ENCODE assay signal across 13 cellular contexts in genomic region chr1:230877139-230877923, GRCh38. TPM values are rescaled to one million over a fixed set of nuclear protein-coding genes. Genes with fewer than 3 reads are reported as not detected.
DNase-seq lines count a peak whose midpoint lies in the region; ATAC-seq and TF ChIP-seq lines count a peak whose summit lies in the region.
"Had no signal": no experiment of that assay in that cellular context is flagged by ENCODE, and none has a peak within 500 bp of the region (broad histone marks: within the 10 kb centered on the region; RNA-seq: fewer than 3 reads in every experiment).

No MANE protein-coding gene starts in this region.

- no peak for ATAC-seq in HG03025 (IDR thresholded peaks at IDR 0.05; ENCODE audit: low FRiP score, unreplicated experiment)

- TF ChIP-seq CTCF in HFFc6 (IDR thresholded peaks at IDR 0.05) (no peak), cardiac fibroblast (IDR thresholded peaks at IDR 0.05; ENCODE audit: low read depth, low read length) (no peak), mesothelial cell of epicardium (IDR thresholded peaks at IDR 0.05; ENCODE audit: unreplicated experiment) (no peak)

- H3K9me3 Mint-ChIP-seq in HFFc6 (no peaks in the 10 kb centered on the region), mesothelial cell of epicardium (no peaks in the 10 kb centered on the region)

- H3K4me3 Mint-ChIP-seq in HFFc6 (no peak overlapping the region), mesothelial cell of epicardium (no peak overlapping the region)

- H3K36me3 Mint-ChIP-seq in HFFc6 (ENCODE audit: low read depth) (no peaks in the 10 kb centered on the region), mesothelial cell of epicardium (peaks cover 4% of the 10 kb centered on the region)

- DNase-seq in Daoy (ENCODE audit: low read depth) = peak; percentile 53
- peak; percentile 52 for DNase-seq in HFFc6
- peak; percentile 59 to 67 for DNase-seq in cardiac fibroblast (ENCODE audit: low read depth in 2 of 2)
- no peak for DNase-seq in mesothelial cell of epicardium (ENCODE audit: low spot score in 2 of 2, unreplicated experiment in 2 of 2)
- DNase-seq in SIG-M5 treated with dmso at 0.1 percent for 504 hours (lab: John Stamatoyannopoulos, UW; ENCODE audit: unreplicated experiment) = no peak
- no peak for DNase-seq in activated T-cell treated with anti-CD3 and anti-CD28 coated beads for 4 hours
- DNase-seq in activated naive CD4-positive, alpha-beta T cell treated with anti-CD3 and anti-CD28 coated beads, Interleukin-2, amount 50 U/mL, for 16 hours = no peak
- DNase-seq: activated effector memory CD4-positive, alpha-beta T cell treated with Interleukin-2 at 50 U/mL for 16 hours; DMS79; NCI-H1105 treated with DMSO at 0.1 percent for 48 hours; stimulated activated CD4-positive, alpha-beta T cell treated with anti-CD3 and anti-CD28 coated beads, Interleukin-2, amount 100 ng/mL, for 24 hours; T-helper 1 cell had no signal

- H3K27me3 Mint-ChIP-seq in HFFc6 (ENCODE audit: insufficient read depth) = no peaks in the 10 kb centered on the region; the same call in 1 of the 2 replicates
- H3K27me3 Mint-ChIP-seq in mesothelial cell of epicardium (ENCODE audit: low read depth) = no peaks in the 10 kb centered on the region

- H3K4me1 Mint-ChIP-seq in HFFc6 (ENCODE audit: low read depth) (peaks cover 45% of the 10 kb centered on the region), mesothelial cell of epicardium (peaks cover 45% of the 10 kb centered on the region)

- H3K27ac Mint-ChIP-seq in HFFc6 = peak overlapping the region; percentile 2; the same call in 1 of the 2 replicates
- peak overlapping the region; percentile 61 for H3K27ac Mint-ChIP-seq in mesothelial cell of epicardium

- no peak overlapping the region for H3K4me3 ChIP-seq in cardiac fibroblast (replicated peaks in 1 of 2; ENCODE audit: low read depth in 2 of 2, low read length in 2 of 2)

RNA-seq across cellular contexts. Expression of gene C1orf198, which starts 9.0 kb away (rescaled TPM):
- 19.9 and 20.3 TPM in 2 replicates for total RNA-seq in Daoy (2014; rRNA removed; shearing (Covaris generic))
- 100 to 1,000 TPM in 1 of 6 experiments, 10 to 100 TPM in 5; 72.4 to 118 (median 88.4) TPM for total RNA-seq in HFFc6 (2021; fragmentation: NEBNext Ultra II Directional; extraction: Animal tissue kit (Norgen Biotek cat#: 25700))
- total RNA-seq in mesothelial cell of epicardium = 143 to 151 TPM (median 149 TPM) in 3 replicates

Comparison
In these comparisons a context has a peak if more than half of its experiments do, and no peak if none do; other contexts are left out.
1. DNase-seq: peak in Daoy (single experiment), HFFc6 (single experiment) and cardiac fibroblast (2 of 2); none in mesothelial cell of epicardium (0 of 2), SIG-M5 treated with dmso at 0.1 percent for 504 hours (single experiment), activated T-cell treated with anti-CD3 and anti-CD28 coated beads for 4 hours (single experiment) and activated naive CD4-positive, alpha-beta T cell treated with anti-CD3 and anti-CD28 coated beads, Interleukin-2, amount 50 U/mL, for 16 hours (single experiment).